23 cellular contexts compared by ENCODE assay signal in genomic region chr1:94537254-94537653, GRCh38. TPM values are rescaled to one million over a fixed set of nuclear protein-coding genes. Genes with fewer than 3 reads are reported as not detected.
DNase-seq lines count a peak whose midpoint lies in the region; ATAC-seq and TF ChIP-seq lines count a peak whose summit lies in the region.
"Had no signal": no experiment of that assay in that cellular context is flagged by ENCODE, and none has a peak within 500 bp of the region (broad histone marks: within the 10 kb centered on the region; RNA-seq: fewer than 3 reads in every experiment).

No MANE protein-coding gene starts in this region.

- intact Hi-C loops in esophagus squamous epithelium (cut with DNase I), result no loop called here
- intact Hi-C loops in prostate gland (cut with DNase I), result loop anchor here (5.0 kb wide), 1 partner anchor 265 kb away; no protein-coding TSS in a partner anchor

- CTCF ChIA-PET in BJ (lab: Yijun Ruan, JAX), result interaction anchor here (1.7 kb wide), 1 partner anchor 269 kb away, joined by 6 read pairs; no protein-coding TSS in a partner anchor

- H3K9me3 ChIP-seq in esophagus squamous epithelium (no peaks in the 10 kb centered on the region), prostate gland (no peaks in the 10 kb centered on the region)
- H3K9me3 ChIP-seq: gastrocnemius medialis, spleen had no signal

- DNase-seq in BJ (ENCODE audit: low read depth), result no peak
- DNase-seq in esophagus squamous epithelium (lab: John Stamatoyannopoulos, UW), result no peak
- DNase-seq in prostate gland (ENCODE audit: low spot score), result no peak
- DNase-seq in activated naive CD4-positive, alpha-beta T cell treated with anti-CD3 and anti-CD28 coated beads, Interleukin-2, amount 50 U/mL, for 16 hours, result no peak
- no peak for DNase-seq in NCI-H187 treated with DMSO at 0.1 percent for 48 hours (lab: John Stamatoyannopoulos, UW)
- DNase-seq: activated naive CD8-positive, alpha-beta T cell treated with anti-CD3 and anti-CD28 coated beads for 36 hours; brain microvascular endothelial cell; CD4-positive, CD25-positive, alpha-beta regulatory T cell; cortex of kidney; DMS 273 treated with DMSO at 0.1 percent for 48 hours; gastrocnemius medialis; Kasumi-1; midbrain; NCI-H1105; NCI-H524 treated with DMSO at 0.1 percent for 48 hours; SHP77 treated with DMSO at 0.1 percent for 48 hours; spleen; stimulated activated CD4-positive, alpha-beta T cell treated with anti-CD3 and anti-CD28 coated beads, Interleukin-4, amount 100 ng/mL, for 24 hours; T-cell had no signal

- H3K27ac ChIP-seq in esophagus squamous epithelium, result peak overlapping the region in 3 of 4 donors; percentile 8 to 93 (median 38)
- peak overlapping the region; percentile 41 to 94 for H3K27ac ChIP-seq in prostate gland
- H3K27ac ChIP-seq: brain microvascular endothelial cell, gastrocnemius medialis, spleen had no signal

- H3K36me3 ChIP-seq in BJ (ENCODE audit: control insufficient read depth, insufficient read depth, low read length) (peaks cover 8% of the 10 kb centered on the region), esophagus squamous epithelium (peaks cover 0 to 55% (median 10%) of the 10 kb centered on the region in 3 donors), prostate gland (no peaks in the 10 kb centered on the region)
- H3K36me3 ChIP-seq: gastrocnemius medialis had no signal

- H3K4me3 ChIP-seq in BJ (ENCODE audit: low read depth, low read length), result 0 out of 2 replicates have a peak overlapping the region, but pooled peaks have one; percentile 2
- H3K4me3 ChIP-seq in WI38 (ENCODE audit: low read depth, low read length), result peak overlapping the region; percentile 94
- peak overlapping the region in 3 of 4 donors; percentile 6 to 95 (median 65) for H3K4me3 ChIP-seq in esophagus squamous epithelium
- peak overlapping the region in 1 of 2 donors; percentile 75 for H3K4me3 ChIP-seq in prostate gland

- TF ChIP-seq CTCF in BJ (IDR thresholded peaks at IDR 0.05; ENCODE audit: insufficient read depth, low read depth, low read length), result no peak
- no peak for TF ChIP-seq CTCF in WI38 (IDR thresholded peaks at IDR 0.05; ENCODE audit: low read depth, low read length)
- no peak for TF ChIP-seq CTCF in esophagus squamous epithelium (IDR thresholded peaks at IDR 0.05)
- no peak for TF ChIP-seq CTCF in prostate gland (IDR thresholded peaks at IDR 0.05)

- POLR2A ChIA-PET in BJ (lab: Charles Lee), result no interaction called here

- TF ChIP-seq POLR2A in esophagus squamous epithelium (IDR thresholded peaks at IDR 0.05) (no peak), prostate gland (IDR thresholded peaks at IDR 0.05) (no peak)

- ATAC-seq in HG02571 (IDR thresholded peaks at IDR 0.05; ENCODE audit: unreplicated experiment) (no peak), GM19035 (IDR thresholded peaks at IDR 0.05; ENCODE audit: unreplicated experiment) (no peak)
- ATAC-seq: gastrocnemius medialis, HCT116, T-cell had no signal

- WGBS in esophagus squamous epithelium, 2 donors, result 73 to 76% methylated on average over 6 of the region's 6 CpGs
- 63% methylated on average over 6 of the region's 6 CpGs for WGBS in prostate gland

- H3K27me3 ChIP-seq in BJ (ENCODE audit: control insufficient read depth, insufficient read depth, low read length) (no peaks in the 10 kb centered on the region), esophagus squamous epithelium (peaks cover 0 to 52% (median 0%) of the 10 kb centered on the region in 4 donors), prostate gland (replicated peaks; ENCODE audit: insufficient read depth) (no peaks in the 10 kb centered on the region)
- H3K27me3 ChIP-seq: brain microvascular endothelial cell had no signal

- H3K4me1 ChIP-seq in esophagus squamous epithelium (peaks cover 3 to 49% (median 3%) of the 10 kb centered on the region in 3 donors), prostate gland (replicated peaks) (peaks cover 5% of the 10 kb centered on the region)

RNA-seq across cellular contexts. Expression of gene F3, which starts 4.3 kb away (rescaled TPM):
- 52.6 and 95.2 TPM in 2 replicates for polyA plus RNA-seq in BJ (2011; rRNA removed)
- polyA minus RNA-seq in BJ (2011; rRNA and poly(A)+ RNA removed), result 51.5 and 72.5 TPM in 2 replicates
- total RNA-seq in esophagus squamous epithelium (100 to 1,000 TPM in 1 of 4 donors, 10 to 100 TPM in 3; 38.9 to 144 (median 59.5) TPM), prostate gland (100 to 1,000 TPM in 1 of 2 donors, 10 to 100 TPM in 1; 36.3 to 120 TPM)
- total RNA-seq: CD4-positive, CD25-positive, alpha-beta regulatory T cell had no signal
- polyA plus RNA-seq: CD4-positive, CD25-positive, alpha-beta regulatory T cell had no signal
